ENCODE assay signal across 9 cellular contexts in genomic region chr11:12174145-12175143, GRCh38.
A peak's percentile ranks its signal among the peaks of the same experiment; 100 is the strongest.
DNase-seq lines count a peak whose midpoint lies in the region; ATAC-seq and TF ChIP-seq lines count a peak whose summit lies in the region.
"Had no signal": no experiment of that assay in that cellular context is flagged by ENCODE, and none has a peak within 500 bp of the region (broad histone marks: within the 10 kb centered on the region; RNA-seq: fewer than 3 reads in every experiment).

No MANE protein-coding gene starts in this region.

- H3K4me3 Mint-ChIP-seq in activated CD8-positive, alpha-beta T cell treated with anti-CD3 and anti-CD28 coated beads, Interleukin-2, amount 10 ng/mL, durations not matched to agents 7 days and 5 days = peak overlapping the region; percentile 23
- H3K4me3 Mint-ChIP-seq in endodermal cell = no peak overlapping the region

- ATAC-seq in GM19438 (IDR thresholded peaks at IDR 0.05; ENCODE audit: low read depth, unreplicated experiment) (peak; percentile 68), HG03432 (IDR thresholded peaks at IDR 0.05; ENCODE audit: unreplicated experiment) (peak; percentile 88)
- ATAC-seq in activated CD8-positive, alpha-beta T cell treated with anti-CD3 and anti-CD28 coated beads, Interleukin-2, amount 10 ng/mL, durations not matched to agents 7 days and 5 days = peak; percentile 60

- H3K4me1 ChIP-seq in skeletal muscle satellite cell (ENCODE audit: control insufficient read depth, insufficient read depth, low read length) = peaks cover 70% of the 10 kb centered on the region
- H3K4me1 ChIP-seq in endodermal cell (ENCODE audit: control insufficient read depth, insufficient read depth, low read length) = peaks cover 3% of the 10 kb centered on the region

- DNase-seq in AML-193 (lab: John Stamatoyannopoulos, UW) (peak; percentile 74 to 82), WERI-Rb-1 (no peak), SW 1271 (lab: John Stamatoyannopoulos, UW) (no peak), endodermal cell (no peak)
- no peak for DNase-seq in activated CD8-positive, alpha-beta T cell treated with anti-CD3 and anti-CD28 coated beads, Interleukin-2, amount 10 ng/mL, durations not matched to agents 7 days and 5 days

- H3K36me3 Mint-ChIP-seq in activated CD8-positive, alpha-beta T cell treated with anti-CD3 and anti-CD28 coated beads, Interleukin-2, amount 10 ng/mL, durations not matched to agents 7 days and 5 days (ENCODE audit: low read depth) = peaks cover 24% of the 10 kb centered on the region
- no peaks in the 10 kb centered on the region for H3K36me3 Mint-ChIP-seq in endodermal cell (ENCODE audit: low read depth)

- TF ChIP-seq CTCF in WERI-Rb-1 (IDR thresholded peaks at IDR 0.05; ENCODE audit: low read depth, low read length) (no peak), endodermal cell (conservative IDR thresholded peaks at IDR 0.05) (no peak)

- POLR2A ChIA-PET in activated CD8-positive, alpha-beta T cell treated with anti-CD3 and anti-CD28 coated beads, Interleukin-2, amount 10 ng/mL, durations not matched to agents 7 days and 5 days (lab: Charles Lee) = interaction anchor here (0.8 to 1.1 kb wide), 2 partner anchors 17 to 50 kb away, joined by 3 to 4 read pairs; no protein-coding TSS in a partner anchor

- CTCF ChIA-PET in activated CD8-positive, alpha-beta T cell treated with anti-CD3 and anti-CD28 coated beads, Interleukin-2, amount 10 ng/mL, durations not matched to agents 7 days and 5 days (lab: Charles Lee) = interaction anchor here (1.2 kb wide), 2 partner anchors 21 to 24 kb away, joined by 3 read pairs; no protein-coding TSS in a partner anchor

- H3K9ac ChIP-seq in skeletal muscle satellite cell (ENCODE audit: low read depth, low read length) (peak overlapping the region; percentile 83), endodermal cell (ENCODE audit: extremely low read depth, low read length, poor library complexity, severe bottlenecking) (no peak overlapping the region)

- H3K27me3 ChIP-seq in skeletal muscle satellite cell (ENCODE audit: control insufficient read depth, insufficient read depth, low read length) (no peaks in the 10 kb centered on the region), WERI-Rb-1 (ENCODE audit: insufficient read depth, low read depth, severe bottlenecking) (no peaks in the 10 kb centered on the region), endodermal cell (ENCODE audit: control insufficient read depth, insufficient read depth, low read length, poor library complexity, severe bottlenecking) (no peaks in the 10 kb centered on the region)

- no peaks in the 10 kb centered on the region for H3K9me3 Mint-ChIP-seq in activated CD8-positive, alpha-beta T cell treated with anti-CD3 and anti-CD28 coated beads, Interleukin-2, amount 10 ng/mL, durations not matched to agents 7 days and 5 days (ENCODE audit: insufficient read depth)
- no peaks in the 10 kb centered on the region for H3K9me3 Mint-ChIP-seq in endodermal cell

- no peak overlapping the region for H3K4me3 ChIP-seq in skeletal muscle satellite cell (ENCODE audit: low read length)
- H3K4me3 ChIP-seq in WERI-Rb-1 (ENCODE audit: low read depth, low read length) = no peak overlapping the region
- no peak overlapping the region for H3K4me3 ChIP-seq in endodermal cell (ENCODE audit: low read length)
- H3K4me3 ChIP-seq: skin epidermis had no signal

- H3K4me2 ChIP-seq in skeletal muscle satellite cell (ENCODE audit: low read length) = peak overlapping the region; percentile 23

- H3K4me1 Mint-ChIP-seq in activated CD8-positive, alpha-beta T cell treated with anti-CD3 and anti-CD28 coated beads, Interleukin-2, amount 10 ng/mL, durations not matched to agents 7 days and 5 days (ENCODE audit: low read depth) = peaks cover 59% of the 10 kb centered on the region
- H3K4me1 Mint-ChIP-seq in endodermal cell = peaks cover 11% of the 10 kb centered on the region

- H3K9me3 ChIP-seq in skeletal muscle satellite cell (replicated peaks; ENCODE audit: low read length) (no peaks in the 10 kb centered on the region), WERI-Rb-1 (ENCODE audit: severe bottlenecking) (no peaks in the 10 kb centered on the region), endodermal cell (ENCODE audit: control insufficient read depth, low read length) (no peaks in the 10 kb centered on the region)

- WGBS in endodermal cell (ENCODE audit: insufficient coverage in 1 of 2, insufficient read length in 1 of 2), 2 experiments = 86 to 95% methylated on average over 2 to 3 of the region's 4 CpGs

- H3K36me3 ChIP-seq in skeletal muscle satellite cell (ENCODE audit: insufficient read depth, low read length) (peaks cover 7% of the 10 kb centered on the region), WERI-Rb-1 (no peaks in the 10 kb centered on the region), endodermal cell (ENCODE audit: control insufficient read depth, insufficient read depth, low read length) (no peaks in the 10 kb centered on the region)

- peak overlapping the region; percentile 86 for H3K27ac Mint-ChIP-seq in activated CD8-positive, alpha-beta T cell treated with anti-CD3 and anti-CD28 coated beads, Interleukin-2, amount 10 ng/mL, durations not matched to agents 7 days and 5 days
- H3K27ac Mint-ChIP-seq in endodermal cell = no peak overlapping the region

- H3K27me3 Mint-ChIP-seq in activated CD8-positive, alpha-beta T cell treated with anti-CD3 and anti-CD28 coated beads, Interleukin-2, amount 10 ng/mL, durations not matched to agents 7 days and 5 days (ENCODE audit: low read depth) = no peaks in the 10 kb centered on the region
- H3K27me3 Mint-ChIP-seq in endodermal cell (ENCODE audit: insufficient read depth) = no peaks in the 10 kb centered on the region

- no peak overlapping the region for H3K27ac ChIP-seq in WERI-Rb-1
- H3K27ac ChIP-seq in endodermal cell (ENCODE audit: low read depth, low read length) = no peak overlapping the region

Comparison
In these comparisons a context has a peak if more than half of its experiments do, and no peak if none do; other contexts are left out.
1. DNase-seq: peak in AML-193 (2 of 2); none in activated CD8-positive, alpha-beta T cell treated with anti-CD3 and anti-CD28 coated beads, Interleukin-2, amount 10 ng/mL, durations not matched to agents 7 days and 5 days (single experiment), WERI-Rb-1 (single experiment), SW 1271 (0 of 2) and endodermal cell (single experiment).
2. Peak in every context shown above with its lines, with median percentiles within 50 percentile points of each other: ATAC-seq.